8 cellular contexts compared by ENCODE assay signal in the genomic region with DNA sequence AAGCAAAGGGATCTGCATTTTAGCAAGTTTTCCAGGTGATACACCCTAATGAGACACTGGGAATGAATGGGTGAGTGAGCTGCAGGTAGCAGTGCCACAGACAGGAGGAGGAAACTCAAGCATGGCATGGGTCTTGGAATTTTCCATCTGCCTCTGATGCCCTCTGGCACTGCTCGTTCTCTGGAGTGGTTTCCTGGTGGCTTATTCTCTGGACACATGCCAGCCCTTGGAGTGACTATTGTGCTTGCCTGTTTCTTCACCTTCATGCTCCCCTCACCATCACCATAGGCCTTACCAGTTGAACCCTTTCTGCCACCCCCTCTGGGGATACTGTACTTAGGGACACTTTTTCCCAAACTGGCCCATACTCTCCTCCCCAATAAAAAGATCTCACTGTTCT. TPM values are rescaled to one million over a fixed set of nuclear protein-coding genes. Genes with fewer than 3 reads are reported as not detected.
DNase-seq lines count a peak whose midpoint lies in the region; ATAC-seq, FAIRE-seq and TF ChIP-seq lines count a peak whose summit lies in the region.

No MANE protein-coding gene starts in this region.

- peaks cover 12% of the 10 kb centered on the region for H3K36me3 ChIP-seq in CD8-positive, alpha-beta T cell (ENCODE audit: insufficient read depth, low read length)
- H3K36me3 ChIP-seq in mammary epithelial cell (ENCODE audit: insufficient read depth, low read length), result peaks cover 13% of the 10 kb centered on the region

- H3K4me2 ChIP-seq in mammary epithelial cell (ENCODE audit: insufficient read depth, low read depth, low read length), result peak overlapping the region; percentile 97

- in situ Hi-C loops in mammary epithelial cell (cut with MboI; ENCODE audit: low sequenced_read_pairs in 2 of 2), result no loop called here

- CTCF ChIA-PET in CD8-positive, alpha-beta T cell (lab: Charles Lee), result interaction anchor here (1.9 to 9.2 kb wide), 2 partner anchors 10 to 14 kb away, joined by 5 to 48 read pairs; a partner anchor contains a TSS
- CTCF ChIA-PET in mammary epithelial cell (lab: Charles Lee; ENCODE audit: low non-redundant PET), result interaction anchor here (0.5 kb wide), 1 partner anchor 1226 kb away, joined by 5 read pairs; no protein-coding TSS in a partner anchor

- H3K9me3 Mint-ChIP-seq in CD8-positive, alpha-beta T cell, result no peaks in the 10 kb centered on the region
- no peaks in the 10 kb centered on the region for H3K9me3 Mint-ChIP-seq in naive thymus-derived CD8-positive, alpha-beta T cell

- no peaks in the 10 kb centered on the region for H3K27me3 ChIP-seq in CD8-positive, alpha-beta T cell (ENCODE audit: insufficient read depth, low read length)
- H3K27me3 ChIP-seq in mammary epithelial cell (ENCODE audit: insufficient read depth, low read length), result no peaks in the 10 kb centered on the region

- peaks cover 38% of the 10 kb centered on the region for H3K36me3 Mint-ChIP-seq in CD8-positive, alpha-beta T cell
- peaks cover 0 to 10% (median 4%) of the 10 kb centered on the region in 3 donors for H3K36me3 Mint-ChIP-seq in naive thymus-derived CD8-positive, alpha-beta T cell

- POLR2A ChIA-PET in CD8-positive, alpha-beta T cell (lab: Charles Lee), result interaction anchor here (0.7 kb wide), 1 partner anchor 426 kb away, joined by 3 read pairs; no protein-coding TSS in a partner anchor
- POLR2A ChIA-PET in naive thymus-derived CD8-positive, alpha-beta T cell (lab: Charles Lee), result interaction anchor here (1.0 kb wide), 1 partner anchor 9 kb away, joined by 5 read pairs; no protein-coding TSS in a partner anchor

- H3K27me3 Mint-ChIP-seq in CD8-positive, alpha-beta T cell (ENCODE audit: low read depth), result no peaks in the 10 kb centered on the region
- H3K27me3 Mint-ChIP-seq in naive thymus-derived CD8-positive, alpha-beta T cell, result no peaks in the 10 kb centered on the region

- H3K27ac ChIP-seq in CD8-positive, alpha-beta T cell (ENCODE audit: low read depth, low read length), result no peak overlapping the region
- no peak overlapping the region for H3K27ac ChIP-seq in mammary epithelial cell (ENCODE audit: insufficient read depth, low read depth, low read length)

- FAIRE-seq in HTR-8/SVneo (lab: Jason Lieb, UNC), result no peak

- no peak for TF ChIP-seq RAD21 in Ishikawa (IDR thresholded peaks at IDR 0.05; ENCODE audit: low read depth)

- no peak for DNase-seq in CD8-positive, alpha-beta T cell
- peak; percentile 51 for DNase-seq in mammary epithelial cell
- no peak for DNase-seq in naive thymus-derived CD8-positive, alpha-beta T cell
- no peak for DNase-seq in ureter (ENCODE audit: low spot score)
- DNase-seq in HTR-8/SVneo (ENCODE audit: insufficient read length, low spot score), result no peak

- ATAC-seq in CD8-positive, alpha-beta T cell, result no peak
- ATAC-seq in naive thymus-derived CD8-positive, alpha-beta T cell, result no peak
- no peak for ATAC-seq in GM21619 (IDR thresholded peaks at IDR 0.05; ENCODE audit: unreplicated experiment)
- no peak for ATAC-seq in GM21576 (IDR thresholded peaks at IDR 0.05; ENCODE audit: unreplicated experiment)

- no TSS peak for BruUV-seq in mammary epithelial cell (replicated peaks; lab: Mats Ljungman, UMichigan)

- H4K20me1 ChIP-seq in mammary epithelial cell (ENCODE audit: insufficient read depth, low read length), result no peaks in the 10 kb centered on the region

- peaks cover 44% of the 10 kb centered on the region for H3K4me1 ChIP-seq in CD8-positive, alpha-beta T cell (ENCODE audit: insufficient read depth, low read length)
- peaks cover 28% of the 10 kb centered on the region for H3K4me1 ChIP-seq in mammary epithelial cell (ENCODE audit: insufficient read depth, low read length)

- no peak for TF ChIP-seq EP300 in Ishikawa (IDR thresholded peaks at IDR 0.05; ENCODE audit: borderline replicate concordance)

- H3K9me3 ChIP-seq in CD8-positive, alpha-beta T cell (ENCODE audit: low read length), result no peaks in the 10 kb centered on the region
- no peaks in the 10 kb centered on the region for H3K9me3 ChIP-seq in mammary epithelial cell (replicated peaks; ENCODE audit: insufficient read depth, low read length)

- peaks cover 46% of the 10 kb centered on the region for H3K79me2 ChIP-seq in mammary epithelial cell (ENCODE audit: insufficient read depth, low read length)

- H3K4me3 ChIP-seq in CD8-positive, alpha-beta T cell (ENCODE audit: low read depth, low read length), result no peak overlapping the region
- H3K4me3 ChIP-seq in mammary epithelial cell (replicated peaks in 1 of 3; ENCODE audit: insufficient read depth in 1 of 3, low read depth in 2 of 3, low read length in 3 of 3), result peak overlapping the region; percentile 63 to 82 (median 81)

- peak overlapping the region; percentile 55 for H3K4me3 Mint-ChIP-seq in CD8-positive, alpha-beta T cell
- H3K4me3 Mint-ChIP-seq in naive thymus-derived CD8-positive, alpha-beta T cell, result peak overlapping the region; percentile 61 to 94 (median 90)

- intact Hi-C loops in CD8-positive, alpha-beta T cell (cut with DNase I, micrococcal nuclease), result loop anchor here in 1 of 2 experiments (2.0 kb wide), 1 partner anchor 13 kb away; a partner anchor contains a TSS
- intact Hi-C loops in mammary epithelial cell (cut with micrococcal nuclease), result no loop called here

- TF ChIP-seq CTCF in CD8-positive, alpha-beta T cell (IDR thresholded peaks at IDR 0.05), result no peak
- no peak for TF ChIP-seq CTCF in mammary epithelial cell (conservative IDR thresholded peaks at IDR 0.05 in 1 of 2, IDR thresholded peaks at IDR 0.05 in 1 of 2; ENCODE audit: extremely low read depth in 1 of 2, insufficient read depth in 1 of 2, low read depth in 1 of 2, low read length in 2 of 2)

- 0% methylated on average over 1 of the region's 1 CpG for WGBS in mammary epithelial cell (ENCODE audit: low coverage, missing lambda C conversion rate)

- H3K9ac ChIP-seq in mammary epithelial cell (ENCODE audit: insufficient read depth, low read length), result no peak overlapping the region

- dilution Hi-C loops in mammary epithelial cell (cut with HindIII; ENCODE audit: low sequenced_read_pairs), result no loop called here

- H3K27ac Mint-ChIP-seq in CD8-positive, alpha-beta T cell, result peak overlapping the region; percentile 75
- H3K27ac Mint-ChIP-seq in naive thymus-derived CD8-positive, alpha-beta T cell, result peak overlapping the region in 7 of 10 donors; percentile 56 to 92 (median 84)

- no peak overlapping the region for H2AFZ ChIP-seq in mammary epithelial cell (ENCODE audit: low read depth, low read length)

- H3K4me1 Mint-ChIP-seq in CD8-positive, alpha-beta T cell (ENCODE audit: low read depth), result peaks cover 37% of the 10 kb centered on the region
- peaks cover 21 to 52% (median 49%) of the 10 kb centered on the region in 4 donors for H3K4me1 Mint-ChIP-seq in naive thymus-derived CD8-positive, alpha-beta T cell

TF ChIP-seq in Ishikawa, 13 proteins besides CTCF, POLR2A, EP300 and RAD21:
- TF ChIP-seq NFIC (IDR thresholded peaks at IDR 0.05) (peak; percentile 32), FOXM1 (IDR thresholded peaks at IDR 0.05; ENCODE audit: borderline replicate concordance, low read depth) (no peak)

RNA-seq across cellular contexts. Expression of a gene that starts 1.6 kb away (rescaled TPM):
- 10 to 100 TPM; 26.4 to 32.9 TPM for total RNA-seq in CD8-positive, alpha-beta T cell
- 10 to 100 TPM; 26.0 to 90.1 TPM for total RNA-seq in mammary epithelial cell
- polyA plus RNA-seq in mammary epithelial cell, result 61.1 TPM
- 92.7 TPM for polyA minus RNA-seq in mammary epithelial cell
- total RNA-seq in naive thymus-derived CD8-positive, alpha-beta T cell, result 10 to 100 TPM; 67.0 to 72.3 TPM
- polyA plus RNA-seq in naive thymus-derived CD8-positive, alpha-beta T cell, result 10 to 100 TPM; 48.3 to 67.9 (median 65.5) TPM
- total RNA-seq in ureter, result 77.0 TPM

RNA-seq across cellular contexts. Expression of a gene that starts 3.4 kb away (rescaled TPM):
- total RNA-seq in CD8-positive, alpha-beta T cell, result 10 to 100 TPM; 18.3 to 21.3 TPM
- total RNA-seq in mammary epithelial cell (10 to 100 TPM; 24.5 to 40.4 TPM), ureter (53.8 TPM)
- 49.3 TPM for polyA plus RNA-seq in mammary epithelial cell
- polyA minus RNA-seq in mammary epithelial cell, result 26.6 TPM
- 10 to 100 TPM; 58.2 to 67.8 TPM for total RNA-seq in naive thymus-derived CD8-positive, alpha-beta T cell
- polyA plus RNA-seq in naive thymus-derived CD8-positive, alpha-beta T cell, result 10 to 100 TPM; 24.6 to 47.1 (median 25.0) TPM

RNA-seq across cellular contexts. Expression of a gene that starts 10.8 kb away (rescaled TPM):
- under 1 TPM; 0.44 to 0.52 TPM for total RNA-seq in CD8-positive, alpha-beta T cell
- total RNA-seq in mammary epithelial cell, result 10 to 100 TPM; 19.3 to 23.8 TPM
- 5.8 TPM for polyA plus RNA-seq in mammary epithelial cell
- 0.16 TPM for polyA minus RNA-seq in mammary epithelial cell
- total RNA-seq in naive thymus-derived CD8-positive, alpha-beta T cell, result 1 to 10 TPM; 1.4 to 2.1 TPM
- under 1 TPM; 0.18 to 0.98 (median 0.24) TPM for polyA plus RNA-seq in naive thymus-derived CD8-positive, alpha-beta T cell
- total RNA-seq in ureter, result 3.6 TPM

RNA-seq across cellular contexts. Expression of a gene that starts 14.0 kb away (rescaled TPM):
- 1 to 10 TPM; 3.9 to 4.1 TPM for total RNA-seq in CD8-positive, alpha-beta T cell
- 10 to 100 TPM in 1 of 2 donors, 1 to 10 TPM in 1; 2.2 to 25.2 TPM for total RNA-seq in mammary epithelial cell
- 14.4 TPM for polyA plus RNA-seq in mammary epithelial cell
- polyA minus RNA-seq in mammary epithelial cell, result 8.2 TPM
- total RNA-seq in naive thymus-derived CD8-positive, alpha-beta T cell, result 1 to 10 TPM; 3.3 to 4.6 TPM
- polyA plus RNA-seq in naive thymus-derived CD8-positive, alpha-beta T cell, result 1 to 10 TPM in 1 of 3 donors, under 1 TPM in 2; 0.69 to 1.1 (median 0.71) TPM
- 4.3 TPM for total RNA-seq in ureter

RNA-seq across cellular contexts. Expression of a gene that starts 27.5 kb away (rescaled TPM):
- 1 to 10 TPM; 7.4 TPM for total RNA-seq in CD8-positive, alpha-beta T cell
- 10 to 100 TPM; 22.7 to 25.2 TPM for total RNA-seq in mammary epithelial cell
- 17.5 TPM for polyA plus RNA-seq in mammary epithelial cell
- polyA minus RNA-seq in mammary epithelial cell, result 28.6 TPM
- total RNA-seq in naive thymus-derived CD8-positive, alpha-beta T cell, result 10 to 100 TPM; 26.4 to 28.5 TPM
- polyA plus RNA-seq in naive thymus-derived CD8-positive, alpha-beta T cell, result 10 to 100 TPM in 2 of 3 donors, 1 to 10 TPM in 1; 8.0 to 16.2 (median 13.4) TPM
- 33.1 TPM for total RNA-seq in ureter
